Comparison of ENCODE assay signal across 13 cellular contexts in genomic region chr1:29195875-29196274, GRCh38. TPM values are rescaled to one million over a fixed set of nuclear protein-coding genes. Genes with fewer than 3 reads are reported as not detected.
A peak's percentile ranks its signal among the peaks of the same experiment; 100 is the strongest.
DNase-seq lines count a peak whose midpoint lies in the region; ATAC-seq and TF ChIP-seq lines count a peak whose summit lies in the region.
"Had no signal": no experiment of that assay in that cellular context is flagged by ENCODE, and none has a peak within 500 bp of the region (broad histone marks: within the 10 kb centered on the region; RNA-seq: fewer than 3 reads in every experiment).

No MANE protein-coding gene starts in this region.

- ATAC-seq in left lobe of liver: peak; percentile 78
- ATAC-seq in GM19455 (IDR thresholded peaks at IDR 0.05; ENCODE audit: unreplicated experiment): no peak
- ATAC-seq in T-cell (replicated peaks in 1 of 4): no peak
- ATAC-seq: naive thymus-derived CD4-positive, alpha-beta T cell had no signal

- POLR2A ChIA-PET in T-cell (lab: Charles Lee): no interaction called here

- H3K4me3 Mint-ChIP-seq in HFFc6: no peak overlapping the region
- H3K4me3 Mint-ChIP-seq in T-cell: no peak overlapping the region
- H3K4me3 Mint-ChIP-seq: naive thymus-derived CD4-positive, alpha-beta T cell had no signal

- H3K27ac Mint-ChIP-seq in HFFc6 (peak overlapping the region; percentile 93), T-cell (no peak overlapping the region)

- no peak overlapping the region for H3K27ac ChIP-seq in SJCRH30

- H3K36me3 ChIP-seq in SJCRH30: peaks cover 10% of the 10 kb centered on the region
- peaks cover 50% of the 10 kb centered on the region for H3K36me3 ChIP-seq in HAP-1 (replicated peaks)
- H3K36me3 ChIP-seq: BE2C had no signal

- H3K4me1 ChIP-seq in SJCRH30: peaks cover 14% of the 10 kb centered on the region
- no peaks in the 10 kb centered on the region for H3K4me1 ChIP-seq in HAP-1

- CTCF ChIA-PET in T-cell (lab: Charles Lee): interaction anchor here in 1 of 2 donors (1.2 kb wide), 1 partner anchor 14 kb away, joined by 3 read pairs; the partner anchor contains the start of gene SRSF4

- H3K9me3 ChIP-seq in SJCRH30 (replicated peaks) (no peaks in the 10 kb centered on the region), HAP-1 (no peaks in the 10 kb centered on the region)
- H3K9me3 ChIP-seq: BE2C had no signal

- H3K4me3 ChIP-seq in SJCRH30 (no peak overlapping the region), HAP-1 (no peak overlapping the region)

- H3K27me3 Mint-ChIP-seq in HFFc6 (ENCODE audit: insufficient read depth) (no peaks in the 10 kb centered on the region; the same call in 1 of the 2 replicates), T-cell (no peaks in the 10 kb centered on the region)
- H3K27me3 Mint-ChIP-seq: naive thymus-derived CD4-positive, alpha-beta T cell had no signal

- H3K9me3 Mint-ChIP-seq in HFFc6 (no peaks in the 10 kb centered on the region), T-cell (no peaks in the 10 kb centered on the region)

- DNase-seq in Ammon's horn (ENCODE audit: low spot score): peak; percentile 10
- DNase-seq in HFFc6: no peak
- peak; percentile 66 to 71 for DNase-seq in SJCRH30
- DNase-seq in left lobe of liver (ENCODE audit: low spot score): peak; percentile 75
- DNase-seq in HPDE6-E6E7 (ENCODE audit: extremely low spot score): no peak
- no peak for DNase-seq in HAP-1 (ENCODE audit: low spot score in 2 of 2)
- no peak for DNase-seq in T-cell
- DNase-seq: activated CD8-positive, alpha-beta memory T cell treated with anti-CD3 and anti-CD28 coated beads, Interleukin-2, amount 50 U/mL, for 48 hours; activated naive CD4-positive, alpha-beta T cell treated with anti-CD3 and anti-CD28 coated beads, Interleukin-2, amount 50 U/mL, for 16 hours; BE2C; naive thymus-derived CD4-positive, alpha-beta T cell; NCI-H2171 had no signal

- H3K36me3 Mint-ChIP-seq in HFFc6 (ENCODE audit: low read depth) (peaks cover 15% of the 10 kb centered on the region; the same call in 1 of the 2 replicates), T-cell (peaks cover 28% of the 10 kb centered on the region)

- TF ChIP-seq CTCF in HFFc6 (IDR thresholded peaks at IDR 0.05): no peak

- peaks cover 20% of the 10 kb centered on the region for H3K4me1 Mint-ChIP-seq in HFFc6 (ENCODE audit: low read depth)
- H3K4me1 Mint-ChIP-seq in T-cell: no peaks in the 10 kb centered on the region
- H3K4me1 Mint-ChIP-seq: naive thymus-derived CD4-positive, alpha-beta T cell had no signal

- no peaks in the 10 kb centered on the region for H3K27me3 ChIP-seq in SJCRH30
- H3K27me3 ChIP-seq in HAP-1 (ENCODE audit: low read depth): no peaks in the 10 kb centered on the region
- H3K27me3 ChIP-seq: BE2C had no signal

- in situ Hi-C loops in HAP-1 (cut with MboI; ENCODE audit: low sequenced_read_pairs): loop anchor here (5.0 kb wide), 1 partner anchor 314 kb away; no protein-coding TSS in a partner anchor

RNA-seq across cellular contexts. Expression of gene SRSF4, which starts 14.2 kb away (rescaled TPM):
- total RNA-seq in HFFc6 (2021; fragmentation: NEBNext Ultra II Directional; extraction: Animal tissue kit (Norgen Biotek cat#: 25700)): 10 to 100 TPM; 47.6 to 54.5 (median 51.5) TPM
- total RNA-seq in SJCRH30 (2014; rRNA removed; shearing (Covaris generic)): 93.6 and 102 TPM in 2 replicates
- 33.0 TPM for total RNA-seq in left lobe of liver
- total RNA-seq in T-cell: 10 to 100 TPM; 76.0 to 90.4 (median 78.9) TPM

RNA-seq across cellular contexts. Expression of gene MECR, which starts 34.9 kb away (rescaled TPM):
- total RNA-seq in HFFc6 (2021; fragmentation: NEBNext Ultra II Directional; extraction: Animal tissue kit (Norgen Biotek cat#: 25700)): 10 to 100 TPM; 20.5 to 27.1 (median 21.9) TPM
- total RNA-seq in SJCRH30 (2014; rRNA removed; shearing (Covaris generic)): 18.9 and 25.4 TPM in 2 replicates
- 13.7 TPM for total RNA-seq in left lobe of liver
- total RNA-seq in T-cell: 10 to 100 TPM in 4 of 5 donors, 1 to 10 TPM in 1; 9.5 to 17.8 (median 17.3) TPM

RNA-seq across cellular contexts. Expression of gene PTPRU, which starts 40.4 kb away (rescaled TPM):
- total RNA-seq in HFFc6 (2021; fragmentation: NEBNext Ultra II Directional; extraction: Animal tissue kit (Norgen Biotek cat#: 25700)): 1 to 10 TPM; 5.6 to 8.1 (median 7.0) TPM
- total RNA-seq in SJCRH30 (2014; rRNA removed; shearing (Covaris generic)): 12.3 and 16.3 TPM in 2 replicates
- total RNA-seq in left lobe of liver (19.5 TPM), T-cell (under 1 TPM in 3 of 5 donors, not detected in 2; 0.13 to 0.82 (median 0.33) TPM)

Comparison
In these comparisons a context has a peak if more than half of its experiments do, and no peak if none do; other contexts are left out.
1. DNase-seq: peak in Ammon's horn (single experiment), SJCRH30 (2 of 2) and left lobe of liver (single experiment); none in HFFc6 (single experiment), HPDE6-E6E7 (single experiment), HAP-1 (0 of 2) and T-cell (0 of 34).